Comparison of ENCODE assay signal across 19 cellular contexts in the genomic region with DNA sequence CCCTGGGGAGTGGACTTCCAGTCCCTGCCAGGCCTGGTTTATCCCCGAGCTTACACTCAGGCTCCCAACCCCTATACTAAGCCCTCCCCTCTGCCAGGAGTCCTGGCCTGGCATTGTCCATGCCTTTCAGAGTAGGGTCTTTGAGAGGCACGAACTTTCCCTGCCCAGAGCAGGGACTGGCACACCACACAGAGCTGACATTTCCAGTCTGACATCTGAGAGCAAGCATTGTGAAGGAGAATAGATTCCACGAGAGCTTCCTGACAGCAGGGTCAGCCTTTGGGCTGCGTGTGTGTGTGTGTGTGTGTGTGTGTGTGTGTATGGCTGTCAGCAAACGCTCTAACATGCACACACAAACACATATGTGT. TPM values are rescaled to one million over a fixed set of nuclear protein-coding genes. Genes with fewer than 3 reads are reported as not detected.
DNase-seq lines count a peak whose midpoint lies in the region; ATAC-seq and TF ChIP-seq lines count a peak whose summit lies in the region.
"Had no signal": no experiment of that assay in that cellular context is flagged by ENCODE, and none has a peak within 500 bp of the region (broad histone marks: within the 10 kb centered on the region; RNA-seq: fewer than 3 reads in every experiment).

No MANE protein-coding gene starts in this region.

- WGBS in gastroesophageal sphincter (ENCODE audit: low coverage in 1 of 2), 2 donors: 50% methylated on average over 1 to 2 of the region's 5 CpGs
- WGBS in prostate gland: 42% methylated on average over 5 of the region's 5 CpGs

- H3K36me3 Mint-ChIP-seq in GM23338 (ENCODE audit: low read depth): no peaks in the 10 kb centered on the region
- H3K36me3 Mint-ChIP-seq: CD4-positive, alpha-beta memory T cell; IgD-negative memory B cell; natural killer cell had no signal

- TF ChIP-seq CTCF in GM23338 (conservative IDR thresholded peaks at IDR 0.05; ENCODE audit: low read depth in 2 of 2) (no peak), WERI-Rb-1 (IDR thresholded peaks at IDR 0.05; ENCODE audit: low read depth, low read length) (no peak), gastroesophageal sphincter (IDR thresholded peaks at IDR 0.05) (no peak), prostate gland (IDR thresholded peaks at IDR 0.05) (no peak), GM10266 (IDR thresholded peaks at IDR 0.05; ENCODE audit: control insufficient read depth, insufficient read depth, low read depth, missing control alignments) (no peak)

- TF ChIP-seq POLR2A in gastroesophageal sphincter (IDR thresholded peaks at IDR 0.05): no peak
- TF ChIP-seq POLR2A in prostate gland (IDR thresholded peaks at IDR 0.05): no peak

- H2AFZ ChIP-seq in GM23338: no peak overlapping the region

- no peak for TF ChIP-seq EP300 in gastroesophageal sphincter (IDR thresholded peaks at IDR 0.05)

- no peaks in the 10 kb centered on the region for H3K9me3 Mint-ChIP-seq in GM23338
- H3K9me3 Mint-ChIP-seq: CD4-positive, alpha-beta memory T cell; IgD-negative memory B cell; natural killer cell had no signal

- DNase-seq in GM23338 (ENCODE audit: low spot score): no peak
- DNase-seq in WERI-Rb-1: no peak
- no peak for DNase-seq in prostate gland (ENCODE audit: low spot score)
- DNase-seq in GM10266 (ENCODE audit: extremely low spot score): no peak
- no peak for DNase-seq in activated CD8-positive, alpha-beta memory T cell treated with anti-CD3 and anti-CD28 coated beads for 24 hours
- DNase-seq in kidney glomerular epithelial cell (lab: John Stamatoyannopoulos, UW): no peak
- DNase-seq: activated gamma-delta T cell; CD4-positive, alpha-beta memory T cell; left lung; natural killer cell; NCI-H2107; NCI-H774; stimulated activated CD4-positive, alpha-beta T cell treated with anti-CD3 and anti-CD28 coated beads, Interleukin-2, amount 100 ng/mL, for 48 hours; T-helper 1 cell had no signal

- peaks cover 10% of the 10 kb centered on the region for H3K27me3 Mint-ChIP-seq in GM23338 (ENCODE audit: insufficient read depth, low read depth, poor library complexity)

- H3K4me1 ChIP-seq in GM23338 (ENCODE audit: insufficient read depth) (peaks cover 26% of the 10 kb centered on the region), gastroesophageal sphincter (peaks cover 0 to 64% (median 12%) of the 10 kb centered on the region in 3 donors), prostate gland (replicated peaks) (no peaks in the 10 kb centered on the region)
- H3K4me1 ChIP-seq: ascending aorta had no signal

- peak overlapping the region; percentile 73; the same call in 1 of the 2 replicates for H3K4me2 ChIP-seq in GM23338

- peaks cover 26% of the 10 kb centered on the region for H3K4me1 Mint-ChIP-seq in GM23338
- H3K4me1 Mint-ChIP-seq: CD4-positive, alpha-beta memory T cell; natural killer cell had no signal

- no peak overlapping the region for H3K27ac Mint-ChIP-seq in GM23338
- H3K27ac Mint-ChIP-seq: IgD-negative memory B cell, natural killer cell had no signal

- H4K20me1 ChIP-seq in GM23338 (replicated peaks; ENCODE audit: insufficient read depth): no peaks in the 10 kb centered on the region

- ATAC-seq in GM23338 (no peak), gastroesophageal sphincter (no peak), HG03432 (IDR thresholded peaks at IDR 0.05; ENCODE audit: unreplicated experiment) (no peak)
- ATAC-seq: natural killer cell had no signal

- H3K4me3 ChIP-seq in GM23338 (no peak overlapping the region), WERI-Rb-1 (ENCODE audit: low read depth, low read length) (no peak overlapping the region), gastroesophageal sphincter (no peak overlapping the region), prostate gland (no peak overlapping the region)
- H3K4me3 ChIP-seq: ascending aorta, left lung, thyroid gland had no signal

- H3K27me3 ChIP-seq in GM23338 (ENCODE audit: insufficient read depth): no peaks in the 10 kb centered on the region
- H3K27me3 ChIP-seq in WERI-Rb-1 (ENCODE audit: insufficient read depth, low read depth, severe bottlenecking): no peaks in the 10 kb centered on the region
- no peaks in the 10 kb centered on the region for H3K27me3 ChIP-seq in gastroesophageal sphincter
- H3K27me3 ChIP-seq in prostate gland (replicated peaks; ENCODE audit: insufficient read depth): no peaks in the 10 kb centered on the region
- H3K27me3 ChIP-seq: ascending aorta, thyroid gland had no signal

- no peak overlapping the region; the same call in 2 of the 3 replicates for H3K4me3 Mint-ChIP-seq in GM23338
- H3K4me3 Mint-ChIP-seq: CD4-positive, alpha-beta memory T cell; IgD-negative memory B cell; natural killer cell had no signal

- H3K9me3 ChIP-seq in WERI-Rb-1 (ENCODE audit: severe bottlenecking) (no peaks in the 10 kb centered on the region), gastroesophageal sphincter (no peaks in the 10 kb centered on the region), prostate gland (no peaks in the 10 kb centered on the region)
- H3K9me3 ChIP-seq: ascending aorta, left lung, thyroid gland had no signal

- H3K36me3 ChIP-seq in GM23338 (ENCODE audit: insufficient read depth) (no peaks in the 10 kb centered on the region), WERI-Rb-1 (no peaks in the 10 kb centered on the region), gastroesophageal sphincter (no peaks in the 10 kb centered on the region), prostate gland (no peaks in the 10 kb centered on the region)
- H3K36me3 ChIP-seq: ascending aorta, left lung, thyroid gland had no signal

- intact Hi-C loops in prostate gland (cut with DNase I): no loop called here

- no peak overlapping the region for H3K27ac ChIP-seq in GM23338 (ENCODE audit: low read depth)
- peak overlapping the region; percentile 77; the same call in 1 of the 2 replicates for H3K27ac ChIP-seq in WERI-Rb-1
- H3K27ac ChIP-seq in gastroesophageal sphincter: peak overlapping the region in 3 of 4 donors; percentile 73 to 92 (median 85)
- peak overlapping the region; percentile 46 to 61 for H3K27ac ChIP-seq in prostate gland
- H3K27ac ChIP-seq: ascending aorta, left lung, thyroid gland had no signal

- H3K9me2 ChIP-seq in GM23338 (ENCODE audit: insufficient read depth): no peaks in the 10 kb centered on the region

- no peaks in the 10 kb centered on the region for H3F3A ChIP-seq in GM23338 (replicated peaks; ENCODE audit: low read depth)

- H3K79me2 ChIP-seq in GM23338 (replicated peaks; ENCODE audit: insufficient read depth): no peaks in the 10 kb centered on the region

TF ChIP-seq in GM23338, 12 proteins besides CTCF, POLR2A, EP300 and RAD21 (continues in another document):
- no peak for TF ChIP-seq EZH2phosphoT487 (IDR thresholded peaks at IDR 0.05; ENCODE audit: unreplicated experiment)
- no peak for TF ChIP-seq ZNF331 (CRISPR knock-in tag; IDR thresholded peaks at IDR 0.05; ENCODE audit: low read depth)
- TF ChIP-seq, protein P1, sequence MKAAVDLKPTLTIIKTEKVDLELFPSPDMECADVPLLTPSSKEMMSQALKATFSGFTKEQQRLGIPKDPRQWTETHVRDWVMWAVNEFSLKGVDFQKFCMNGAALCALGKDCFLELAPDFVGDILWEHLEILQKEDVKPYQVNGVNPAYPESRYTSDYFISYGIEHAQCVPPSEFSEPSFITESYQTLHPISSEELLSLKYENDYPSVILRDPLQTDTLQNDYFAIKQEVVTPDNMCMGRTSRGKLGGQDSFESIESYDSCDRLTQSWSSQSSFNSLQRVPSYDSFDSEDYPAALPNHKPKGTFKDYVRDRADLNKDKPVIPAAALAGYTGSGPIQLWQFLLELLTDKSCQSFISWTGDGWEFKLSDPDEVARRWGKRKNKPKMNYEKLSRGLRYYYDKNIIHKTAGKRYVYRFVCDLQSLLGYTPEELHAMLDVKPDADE (IDR thresholded peaks at IDR 0.05): no peak

RNA-seq across cellular contexts. Expression of a gene that starts 59.5 kb away (rescaled TPM):
- total RNA-seq in GM23338 (2014; rRNA removed; shearing (Covaris generic)): not detected in 2 replicates
- 0.21 and 1.0 TPM in 2 replicates for polyA plus RNA-seq in GM23338 (2016; fragmentation: Nextera tagmentation; extraction: Ambion mirVana)
- total RNA-seq in gastroesophageal sphincter (10 to 100 TPM in 3 of 4 donors, 1 to 10 TPM in 1; 8.9 to 75.4 (median 40.4) TPM), prostate gland (10 to 100 TPM; 14.9 to 39.1 TPM)
